13 cellular contexts compared by ENCODE assay signal in the genomic region with DNA sequence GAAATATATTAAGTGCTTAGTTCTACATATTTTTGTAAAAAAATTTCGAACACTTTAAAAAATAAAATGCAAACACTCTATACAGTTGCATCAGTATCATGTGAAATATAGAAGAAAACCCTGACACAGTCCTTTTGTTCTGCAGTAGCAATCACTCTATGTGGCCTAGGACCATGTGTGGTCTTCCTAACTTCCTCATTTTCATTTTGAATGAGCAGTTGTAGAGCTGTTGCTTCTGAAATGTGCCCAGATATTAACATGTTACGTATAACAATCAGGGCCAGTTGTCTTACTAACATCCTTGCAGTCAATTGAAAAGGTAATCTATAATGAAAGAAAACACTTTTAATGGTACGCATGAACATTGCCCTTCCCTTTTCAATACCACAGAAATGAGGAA.
DNase-seq lines count a peak whose midpoint lies in the region; ATAC-seq and TF ChIP-seq lines count a peak whose summit lies in the region.
"Had no signal": no experiment of that assay in that cellular context is flagged by ENCODE, and none has a peak within 500 bp of the region (broad histone marks: within the 10 kb centered on the region; RNA-seq: fewer than 3 reads in every experiment).

No MANE protein-coding gene starts in this region.

- TF ChIP-seq CTCF in thyroid gland (IDR thresholded peaks at IDR 0.05) = no peak

- H3K27me3 Mint-ChIP-seq in activated CD4-positive, alpha-beta memory T cell treated with anti-CD3 and anti-CD28 coated beads, Interleukin-2, amount 10 ng/mL, durations not matched to agents 7 days and 5 days = no peaks in the 10 kb centered on the region
- H3K27me3 Mint-ChIP-seq in activated CD4-positive, alpha-beta memory T cell treated with anti-CD3 and anti-CD28 coated beads for 36 hours = no peaks in the 10 kb centered on the region

- peak overlapping the region; percentile 7 for H3K27ac Mint-ChIP-seq in activated CD4-positive, alpha-beta memory T cell treated with anti-CD3 and anti-CD28 coated beads, Interleukin-2, amount 10 ng/mL, durations not matched to agents 7 days and 5 days
- H3K27ac Mint-ChIP-seq in activated CD4-positive, alpha-beta memory T cell treated with anti-CD3 and anti-CD28 coated beads for 36 hours = no peak overlapping the region

- CTCF ChIA-PET in activated CD4-positive, alpha-beta memory T cell treated with anti-CD3 and anti-CD28 coated beads, Interleukin-2, amount 10 ng/mL, durations not matched to agents 7 days and 5 days (lab: Charles Lee) = interaction anchor here (0.7 kb wide), 1 partner anchor 9 kb away, joined by 3 read pairs; no protein-coding TSS in a partner anchor
- CTCF ChIA-PET in activated CD4-positive, alpha-beta memory T cell treated with anti-CD3 and anti-CD28 coated beads for 36 hours (lab: Charles Lee) = interaction anchor here (1.6 kb wide), 1 partner anchor 12 kb away, joined by 7 read pairs; no protein-coding TSS in a partner anchor

- no peaks in the 10 kb centered on the region for H3K9me3 ChIP-seq in thyroid gland
- H3K9me3 ChIP-seq: A549 had no signal

- TF ChIP-seq POLR2A in thyroid gland (IDR thresholded peaks at IDR 0.05) = no peak

- intact Hi-C loops in activated CD4-positive, alpha-beta memory T cell treated with anti-CD3 and anti-CD28 coated beads for 36 hours (cut with micrococcal nuclease) = no loop called here
- intact Hi-C loops in thyroid gland (cut with DNase I) = no loop called here

- peak; percentile 53 for ATAC-seq in HG02943 (IDR thresholded peaks at IDR 0.05; ENCODE audit: low read depth, unreplicated experiment)
- ATAC-seq: A549 had no signal

- no peaks in the 10 kb centered on the region for H3K27me3 ChIP-seq in thyroid gland

- no peaks in the 10 kb centered on the region for H3K36me3 ChIP-seq in thyroid gland

- 92 to 94% methylated on average over 3 of the region's 3 CpGs for WGBS in thyroid gland, 2 donors

- H3K4me1 ChIP-seq in thyroid gland = peaks cover 15 to 16% of the 10 kb centered on the region in 2 donors
- H3K4me1 ChIP-seq: A549 had no signal

- DNase-seq in activated CD4-positive, alpha-beta memory T cell treated with anti-CD3 and anti-CD28 coated beads, Interleukin-2, amount 10 ng/mL, durations not matched to agents 7 days and 5 days = no peak
- no peak for DNase-seq in activated CD4-positive, alpha-beta memory T cell treated with anti-CD3 and anti-CD28 coated beads for 36 hours
- peak; percentile 82 for DNase-seq in NOMO-1 treated with DMSO at 0.1 percent for 48 hours (lab: John Stamatoyannopoulos, UW; ENCODE audit: unreplicated experiment)
- DNase-seq in thyroid gland = no peak
- no peak for DNase-seq in C1 segment of cervical spinal cord (lab: John Stamatoyannopoulos, UW)
- no peak for DNase-seq in hippocampal formation (lab: John Stamatoyannopoulos, UW)
- no peak for DNase-seq in mesenteric fat pad (ENCODE audit: low spot score)
- DNase-seq: activated T-cell treated with anti-CD3 and anti-CD28 coated beads, Interleukin-2, amount 50 U/mL, for 4 hours; mesenchymal stem cell; NCI-H748 treated with DMSO at 0.1 percent for 48 hours; stimulated activated CD4-positive, alpha-beta T cell treated with anti-CD3 and anti-CD28 coated beads, Interleukin-4, amount 100 ng/mL, for 1 hour had no signal

- peaks cover 42% of the 10 kb centered on the region for H3K4me1 Mint-ChIP-seq in activated CD4-positive, alpha-beta memory T cell treated with anti-CD3 and anti-CD28 coated beads, Interleukin-2, amount 10 ng/mL, durations not matched to agents 7 days and 5 days
- H3K4me1 Mint-ChIP-seq in activated CD4-positive, alpha-beta memory T cell treated with anti-CD3 and anti-CD28 coated beads for 36 hours (ENCODE audit: low read depth) = peaks cover 46% of the 10 kb centered on the region

- H3K36me3 Mint-ChIP-seq in activated CD4-positive, alpha-beta memory T cell treated with anti-CD3 and anti-CD28 coated beads, Interleukin-2, amount 10 ng/mL, durations not matched to agents 7 days and 5 days (ENCODE audit: low read depth) = peaks cover 17% of the 10 kb centered on the region
- H3K36me3 Mint-ChIP-seq in activated CD4-positive, alpha-beta memory T cell treated with anti-CD3 and anti-CD28 coated beads for 36 hours = peaks cover 32% of the 10 kb centered on the region

- H3K4me3 Mint-ChIP-seq in activated CD4-positive, alpha-beta memory T cell treated with anti-CD3 and anti-CD28 coated beads, Interleukin-2, amount 10 ng/mL, durations not matched to agents 7 days and 5 days = no peak overlapping the region
- H3K4me3 Mint-ChIP-seq in activated CD4-positive, alpha-beta memory T cell treated with anti-CD3 and anti-CD28 coated beads for 36 hours = no peak overlapping the region

- no peaks in the 10 kb centered on the region for H3K9me3 Mint-ChIP-seq in activated CD4-positive, alpha-beta memory T cell treated with anti-CD3 and anti-CD28 coated beads, Interleukin-2, amount 10 ng/mL, durations not matched to agents 7 days and 5 days
- H3K9me3 Mint-ChIP-seq in activated CD4-positive, alpha-beta memory T cell treated with anti-CD3 and anti-CD28 coated beads for 36 hours = no peaks in the 10 kb centered on the region
- H3K9me3 Mint-ChIP-seq: activated T-cell treated with anti-CD3 and anti-CD28 coated beads, Interleukin-2, amount 50 U/mL, for 4 hours had no signal

- H3K27ac ChIP-seq in thyroid gland = peak overlapping the region in 2 of 3 donors; percentile 42 to 53
- H3K27ac ChIP-seq: A549 had no signal

- POLR2A ChIA-PET in activated CD4-positive, alpha-beta memory T cell treated with anti-CD3 and anti-CD28 coated beads, Interleukin-2, amount 10 ng/mL, durations not matched to agents 7 days and 5 days (lab: Charles Lee) = interaction anchor here (0.9 to 1.8 kb wide), 3 partner anchors 106 to 732 kb away, joined by 5 to 6 read pairs (median 6); a partner anchor contains a TSS
- POLR2A ChIA-PET in activated CD4-positive, alpha-beta memory T cell treated with anti-CD3 and anti-CD28 coated beads for 36 hours (lab: Charles Lee) = interaction anchor here (1.3 to 1.6 kb wide), 2 partner anchors 16 to 24 kb away, joined by 3 to 5 read pairs; no protein-coding TSS in a partner anchor

- no peak overlapping the region for H3K4me3 ChIP-seq in thyroid gland (replicated peaks in 1 of 3)
- H3K4me3 ChIP-seq: A549 had no signal
